ENCODE assay signal across 19 cellular contexts in genomic region chr10:92047215-92047614, GRCh38.
"Had no signal": no experiment of that assay in that cellular context is flagged by ENCODE, and none has a peak within 500 bp of the region (broad histone marks: within the 10 kb centered on the region; RNA-seq: fewer than 3 reads in every experiment).

No MANE protein-coding gene starts in this region.

- H3K4me3 Mint-ChIP-seq: activated CD4-positive, alpha-beta memory T cell treated with anti-CD3 and anti-CD28 coated beads, Interleukin-2, amount 10 ng/mL, durations not matched to agents 7 days and 5 days; activated CD4-positive, alpha-beta T cell treated with anti-CD3 and anti-CD28 coated beads for 36 hours had no signal

- DNase-seq: activated CD4-positive, alpha-beta memory T cell treated with anti-CD3 and anti-CD28 coated beads, Interleukin-2, amount 10 ng/mL, durations not matched to agents 7 days and 5 days; activated gamma-delta T cell; activated T-cell treated with anti-CD3 and anti-CD28 coated beads for 4 hours; anterior cingulate cortex; cerebellar nuclear complex; NCI-H1105 treated with DMSO at 0.1 percent for 48 hours; NCI-H1436 treated with DMSO at 0.1 percent for 48 hours; NCI-H187; NCI-H2081 treated with DMSO at 0.1 percent for 48 hours; NCI-H2227 treated with DMSO at 0.1 percent for 48 hours; NCI-H526; NCI-H774; T1000; WERI-Rb-1 had no signal

- H3K9me3 Mint-ChIP-seq: activated CD4-positive, alpha-beta memory T cell treated with anti-CD3 and anti-CD28 coated beads, Interleukin-2, amount 10 ng/mL, durations not matched to agents 7 days and 5 days; activated naive CD4-positive, alpha-beta T cell treated with anti-CD3 and anti-CD28 coated beads for 36 hours; activated T-helper 17 cell treated with anti-CD3 and anti-CD28 coated beads, Interleukin-2, amount 50 U/mL, for 72 hours had no signal

- H3K27me3 Mint-ChIP-seq: activated CD4-positive, alpha-beta memory T cell treated with anti-CD3 and anti-CD28 coated beads, Interleukin-2, amount 10 ng/mL, durations not matched to agents 7 days and 5 days; activated CD4-positive, alpha-beta T cell treated with anti-CD3 and anti-CD28 coated beads for 36 hours; activated naive CD8-positive, alpha-beta T cell; activated T-helper 17 cell treated with anti-CD3 and anti-CD28 coated beads, Interleukin-2, amount 50 U/mL, for 72 hours had no signal

- H3K27ac Mint-ChIP-seq: activated CD4-positive, alpha-beta memory T cell treated with anti-CD3 and anti-CD28 coated beads, Interleukin-2, amount 10 ng/mL, durations not matched to agents 7 days and 5 days; activated CD4-positive, alpha-beta T cell treated with anti-CD3 and anti-CD28 coated beads for 36 hours; activated naive CD4-positive, alpha-beta T cell treated with anti-CD3 and anti-CD28 coated beads for 36 hours; activated T-helper 17 cell treated with anti-CD3 and anti-CD28 coated beads, Interleukin-2, amount 50 U/mL, for 72 hours had no signal

- H3K4me3 ChIP-seq: Peyer's patch had no signal

- H3K4me1 ChIP-seq: Peyer's patch had no signal

- H3K9me3 ChIP-seq: Peyer's patch had no signal

- H3K27me3 ChIP-seq: Peyer's patch had no signal

- H3K36me3 ChIP-seq: WERI-Rb-1 had no signal

- H3K27ac ChIP-seq: Peyer's patch, WERI-Rb-1 had no signal
